ENCODE assay signal across 17 cellular contexts in the genomic region with DNA sequence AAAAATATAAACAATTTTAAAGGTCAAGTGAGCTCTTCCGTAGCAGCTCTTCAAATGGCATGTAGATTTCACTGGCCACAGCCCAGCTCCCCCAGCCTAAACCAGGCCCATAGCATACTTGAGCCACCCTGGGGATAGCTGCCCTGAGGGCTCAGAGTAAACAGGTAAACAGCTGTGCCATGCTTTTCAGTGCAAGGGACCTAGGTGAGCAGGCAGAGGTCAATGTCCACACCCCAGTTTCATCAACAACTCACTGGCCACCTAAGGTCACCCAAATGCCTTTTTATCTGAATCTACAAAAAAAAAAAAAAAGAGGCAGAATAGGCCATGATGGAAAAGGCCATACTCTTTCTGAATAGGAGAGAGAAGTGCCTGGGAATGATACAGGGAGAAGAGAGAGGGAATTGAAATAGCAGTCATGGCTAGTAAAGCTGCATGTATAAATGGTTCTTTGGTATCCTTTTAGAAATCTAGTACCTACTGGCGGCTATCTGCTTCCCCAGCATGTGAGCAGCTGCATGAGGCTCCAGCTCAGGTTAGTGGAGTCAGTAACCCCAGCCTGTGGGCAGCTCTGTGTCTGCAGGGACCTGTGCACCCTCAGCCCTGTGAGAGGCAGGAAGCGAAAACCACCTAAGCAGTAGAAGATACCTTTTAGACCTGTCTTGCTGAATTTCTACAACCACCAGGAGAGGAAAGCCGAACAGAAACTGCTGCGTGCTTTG.
A peak's percentile ranks its signal among the peaks of the same experiment; 100 is the strongest.
DNase-seq lines count a peak whose midpoint lies in the region; ATAC-seq, FAIRE-seq and TF ChIP-seq lines count a peak whose summit lies in the region.
"Had no signal": no experiment of that assay in that cellular context is flagged by ENCODE, and none has a peak within 500 bp of the region (broad histone marks: within the 10 kb centered on the region; RNA-seq: fewer than 3 reads in every experiment).

No MANE protein-coding gene starts in this region.

- in situ Hi-C loops in HepG2 (cut with HindIII; ENCODE audit: extremely low pct_ligation_motif_present, low pct_unique_long_range_greater_than_20kb), result no loop called here

- no peaks in the 10 kb centered on the region for H4K20me1 ChIP-seq in HepG2 (ENCODE audit: insufficient read depth, low read length)
- H4K20me1 ChIP-seq: BLaER1 treated with 17β-estradiol and CSF1 and Interleukin-3, amounts not matched to agents 10 nM and 100 nM had no signal

- no peak for TF ChIP-seq CTCF in heart left ventricle (IDR thresholded peaks at IDR 0.05)
- TF ChIP-seq CTCF in HepG2 (CRISPR knock-in tag; IDR thresholded peaks at IDR 0.05), result peak; percentile 19
- no peak for TF ChIP-seq CTCF in GM20000 (IDR thresholded peaks at IDR 0.05; ENCODE audit: extremely low read depth, missing control alignments)

- POLR2A ChIA-PET in HepG2 (lab: Yijun Ruan, JAX), result interaction anchor here (0.6 to 10.7 kb wide), 15 partner anchors 8 to 78 kb away, joined by 3 to 189 read pairs (median 6); a partner anchor contains a TSS

- H3K4me1 ChIP-seq in heart left ventricle, result no peaks in the 10 kb centered on the region
- peaks cover 88% of the 10 kb centered on the region for H3K4me1 ChIP-seq in HepG2 (ENCODE audit: insufficient read depth, low read length)

- FAIRE-seq in HepG2 (lab: Jason Lieb, UNC), result no peak
- FAIRE-seq: A549, GM19239 had no signal

- H3K9ac ChIP-seq in HepG2 (ENCODE audit: insufficient read depth, low read depth, low read length), result peak overlapping the region; percentile 54
- H3K9ac ChIP-seq: BLaER1 treated with 17β-estradiol and CSF1 and Interleukin-3, amounts not matched to agents 10 nM and 100 nM had no signal

- H3K79me2 ChIP-seq in HepG2 (ENCODE audit: insufficient read depth, low read length), result no peaks in the 10 kb centered on the region

- DNase-seq in cardiac septum (ENCODE audit: low spot score) (peak; percentile 33), heart left ventricle (no peak), NCI-H510A (lab: John Stamatoyannopoulos, UW) (peak; percentile 24), HepG2 (ENCODE audit: low spot score) (peak; percentile 90), posterior cingulate gyrus (no peak), GM20000 (ENCODE audit: low spot score) (no peak)
- DNase-seq: CD8-positive, alpha-beta memory T cell; HCEC 1CT; Kasumi-1; NCI-H2081 treated with DMSO at 0.1 percent for 48 hours; NCI-H526 treated with DMSO at 0.1 percent for 48 hours; SJCRH30 had no signal

- peak overlapping the region; percentile 20 for H2AFZ ChIP-seq in HepG2 (ENCODE audit: low read length)

- H3K36me3 ChIP-seq in heart left ventricle (no peaks in the 10 kb centered on the region), HepG2 (replicated peaks in 1 of 2; ENCODE audit: control insufficient read depth in 1 of 2, insufficient read depth in 2 of 2, low read length in 2 of 2) (no peaks in the 10 kb centered on the region)
- H3K36me3 ChIP-seq: BLaER1 treated with 17β-estradiol and CSF1 and Interleukin-3, amounts not matched to agents 10 nM and 100 nM; SJCRH30 had no signal

- TF ChIP-seq POLR2A in heart left ventricle (IDR thresholded peaks at IDR 0.05) (no peak), HepG2 (IDR thresholded peaks at IDR 0.05; ENCODE audit: insufficient read depth in 1 of 2, low read depth in 2 of 2, low read length in 2 of 2) (no peak)

- H3K9me3 ChIP-seq in heart left ventricle, result no peaks in the 10 kb centered on the region
- H3K9me3 ChIP-seq in HepG2 (ENCODE audit: low read length), result no peaks in the 10 kb centered on the region
- H3K9me3 ChIP-seq: A549; BLaER1 treated with 17β-estradiol and CSF1 and Interleukin-3, amounts not matched to agents 10 nM and 100 nM; SJCRH30 had no signal

- CTCF ChIA-PET in HepG2 (lab: Yijun Ruan, JAX; ENCODE audit: low intra/inter-chr PET ratio, low total read pairs), result interaction anchor here (1.6 kb wide), 1 partner anchor 79 kb away, joined by 3 read pairs; no protein-coding TSS in a partner anchor

- ATAC-seq in heart left ventricle (no peak), HepG2 (peak; percentile 66)
- no peak for ATAC-seq in activated CD4-positive, CD25-positive, alpha-beta regulatory T cell treated with anti-CD3 and anti-CD28 coated beads, Interleukin-2, amount 50 U/mL, for 24 hours
- ATAC-seq: A549 had no signal

- TF ChIP-seq RAD21 in HepG2 (CRISPR knock-in tag; IDR thresholded peaks at IDR 0.05), result 0 out of 2 replicates have a peak, but pooled peaks have one; percentile 9

- no TSS peak for BruUV-seq in HepG2 (replicated peaks; lab: Mats Ljungman, UMichigan)

- H3K4me3 ChIP-seq in heart left ventricle, result no peak overlapping the region
- H3K4me3 ChIP-seq in HepG2 (replicated peaks in 1 of 3; ENCODE audit: insufficient read depth in 1 of 3, low read depth in 2 of 3, low read length in 3 of 3), result peak overlapping the region in 2 of 3 experiments; percentile 0 to 51; a peak in 2 of 6 replicates
- H3K4me3 ChIP-seq: A549; BLaER1 treated with 17β-estradiol and CSF1 and Interleukin-3, amounts not matched to agents 10 nM and 100 nM; SJCRH30 had no signal

- intact Hi-C loops in cardiac septum (cut with DNase I) (no loop called here), heart left ventricle (cut with DNase I) (no loop called here), HepG2 (cut with micrococcal nuclease; ENCODE audit: unreplicated experiment) (no loop called here), posterior cingulate gyrus (cut with DNase I) (no loop called here)

- WGBS in heart left ventricle, 4 donors, result 82 to 87% (median 85%) methylated on average over 5 of the region's 5 CpGs
- 37% methylated on average over 5 of the region's 5 CpGs for WGBS in HepG2 (ENCODE audit: low lambda C conversion rate)

- H3K4me2 ChIP-seq in HepG2 (ENCODE audit: low read depth, low read length), result peak overlapping the region; percentile 67
- H3K4me2 ChIP-seq: A549; BLaER1 treated with 17β-estradiol and CSF1 and Interleukin-3, amounts not matched to agents 10 nM and 100 nM had no signal

- peaks cover 0 to 29% (median 0%) of the 10 kb centered on the region in 9 donors for H3K27me3 ChIP-seq in heart left ventricle
- no peaks in the 10 kb centered on the region for H3K27me3 ChIP-seq in HepG2 (ENCODE audit: control insufficient read depth in 1 of 2, insufficient read depth in 2 of 2, low read length in 2 of 2)
- H3K27me3 ChIP-seq: BLaER1 treated with 17β-estradiol and CSF1 and Interleukin-3, amounts not matched to agents 10 nM and 100 nM; SJCRH30 had no signal

- peak in 1 of 2 experiments; percentile 83; a peak in 2 of 4 replicates for TF ChIP-seq EP300 in HepG2 (IDR thresholded peaks at IDR 0.05; ENCODE audit: low read depth in 2 of 2, low read length in 2 of 2)
- peak; percentile 55; the same call in 1 of the 2 replicates for TF ChIP-seq EP300 in HepG2 (CRISPR knock-in tag; IDR thresholded peaks at IDR 0.05; ENCODE audit: borderline replicate concordance)

- H3K27ac ChIP-seq in heart left ventricle (no peak overlapping the region), HepG2 (ENCODE audit: extremely low read length, insufficient read depth, low read length) (peak overlapping the region; percentile 80)
- H3K27ac ChIP-seq: A549; BLaER1 treated with 17β-estradiol and CSF1 and Interleukin-3, amounts not matched to agents 10 nM and 100 nM; RWPE1; SJCRH30 had no signal

TF ChIP-seq in HepG2, 621 proteins besides CTCF, POLR2A, EP300 and RAD21 (continues in another document):
- TF ChIP-seq, protein P1, sequence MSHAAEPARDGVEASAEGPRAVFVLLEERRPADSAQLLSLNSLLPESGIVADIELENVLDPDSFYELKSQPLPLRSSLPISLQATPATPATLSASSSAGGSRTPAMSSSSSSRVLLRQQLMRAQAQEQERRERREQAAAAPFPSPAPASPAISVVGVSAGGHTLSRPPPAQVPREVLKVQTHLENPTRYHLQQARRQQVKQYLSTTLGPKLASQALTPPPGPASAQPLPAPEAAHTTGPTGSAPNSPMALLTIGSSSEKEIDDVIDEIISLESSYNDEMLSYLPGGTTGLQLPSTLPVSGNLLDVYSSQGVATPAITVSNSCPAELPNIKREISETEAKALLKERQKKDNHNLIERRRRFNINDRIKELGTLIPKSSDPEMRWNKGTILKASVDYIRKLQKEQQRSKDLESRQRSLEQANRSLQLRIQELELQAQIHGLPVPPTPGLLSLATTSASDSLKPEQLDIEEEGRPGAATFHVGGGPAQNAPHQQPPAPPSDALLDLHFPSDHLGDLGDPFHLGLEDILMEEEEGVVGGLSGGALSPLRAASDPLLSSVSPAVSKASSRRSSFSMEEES (CRISPR knock-in tag; IDR thresholded peaks at IDR 0.05), result peak; percentile 47; the same call in 1 of the 2 replicates
- no peak for TF ChIP-seq ZZZ3 (CRISPR knock-in tag; IDR thresholded peaks at IDR 0.05; ENCODE audit: borderline replicate concordance)
- TF ChIP-seq, protein P2, sequence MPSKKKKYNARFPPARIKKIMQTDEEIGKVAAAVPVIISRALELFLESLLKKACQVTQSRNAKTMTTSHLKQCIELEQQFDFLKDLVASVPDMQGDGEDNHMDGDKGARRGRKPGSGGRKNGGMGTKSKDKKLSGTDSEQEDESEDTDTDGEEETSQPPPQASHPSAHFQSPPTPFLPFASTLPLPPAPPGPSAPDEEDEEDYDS (CRISPR knock-in tag; IDR thresholded peaks at IDR 0.05), result peak; percentile 59; the same call in 1 of the 2 replicates

Comparison
In these comparisons a context has a peak if more than half of its experiments do, and no peak if none do; other contexts are left out.
1. DNase-seq: peak in cardiac septum (single experiment), NCI-H510A (single experiment) and HepG2 (single experiment); none in heart left ventricle (0 of 5), posterior cingulate gyrus (0 of 10) and GM20000 (single experiment).
2. H3K4me3 ChIP-seq: peak in HepG2 (2 of 3); none in heart left ventricle (0 of 12).